25 cellular contexts compared by ENCODE assay signal in the genomic region with DNA sequence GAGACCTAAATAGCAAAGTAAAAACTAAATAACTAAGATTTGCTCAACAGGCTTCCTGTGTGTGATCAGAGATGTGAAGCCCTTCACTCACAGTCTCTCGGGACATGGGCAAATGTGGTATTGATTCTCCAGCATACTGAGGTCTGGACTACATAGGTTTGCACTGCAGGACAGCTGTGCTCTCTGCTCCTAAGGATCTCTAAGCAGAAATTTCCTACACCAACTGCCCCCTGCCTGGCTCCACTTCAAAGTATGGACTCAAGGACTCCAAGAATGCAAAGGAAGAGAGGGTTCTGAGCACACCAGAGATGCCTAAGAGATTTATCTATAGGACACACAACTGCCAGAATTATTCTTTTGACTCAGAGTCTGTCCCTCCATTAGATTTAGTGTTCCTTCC.
A peak's percentile ranks its signal among the peaks of the same experiment; 100 is the strongest.
DNase-seq lines count a peak whose midpoint lies in the region; ATAC-seq and TF ChIP-seq lines count a peak whose summit lies in the region.
"Had no signal": no experiment of that assay in that cellular context is flagged by ENCODE, and none has a peak within 500 bp of the region (broad histone marks: within the 10 kb centered on the region; RNA-seq: fewer than 3 reads in every experiment).

No MANE protein-coding gene starts in this region.

- H3K9me3 ChIP-seq in GM23248 (ENCODE audit: low read depth) (no peaks in the 10 kb centered on the region), SJCRH30 (replicated peaks) (no peaks in the 10 kb centered on the region)
- H3K9me3 ChIP-seq: Peyer's patch, suprapubic skin, upper lobe of right lung had no signal

- H3K27ac ChIP-seq in GM23248 (peak overlapping the region; percentile 86), SJCRH30 (no peak overlapping the region)
- H3K27ac ChIP-seq: cardiac muscle cell, Peyer's patch, suprapubic skin had no signal

- no peak overlapping the region for H3K4me3 ChIP-seq in GM23248
- H3K4me3 ChIP-seq in astrocyte of the spinal cord (ENCODE audit: low read depth, low read length): no peak overlapping the region
- no peak overlapping the region for H3K4me3 ChIP-seq in fibroblast of mammary gland (ENCODE audit: control insufficient read depth, low read depth, low read length)
- H3K4me3 ChIP-seq in SJCRH30: no peak overlapping the region
- H3K4me3 ChIP-seq: cardiac muscle cell, Peyer's patch, suprapubic skin, upper lobe of right lung had no signal

- no peaks in the 10 kb centered on the region for H4K20me1 ChIP-seq in GM23248 (ENCODE audit: insufficient read depth)

- no peak for ATAC-seq in HG03159 (IDR thresholded peaks at IDR 0.05; ENCODE audit: unreplicated experiment)
- ATAC-seq: activated T-cell treated with anti-CD3 and anti-CD28 coated beads, Interleukin-2, amount 50 U/mL, for 4 hours; effector memory CD8-positive, alpha-beta T cell; right cardiac atrium; stimulated activated naive B cell treated with anti-CD40 and anti-IgM and Interleukin-4, amounts not matched to agents 10 μg/mL and 1 μg/mL and 100 μg/mL, for 72 hours; upper lobe of right lung had no signal

- peak overlapping the region; percentile 61; the same call in 1 of the 2 replicates for H3K9ac ChIP-seq in GM23248

- peaks cover 44% of the 10 kb centered on the region for H3K4me1 ChIP-seq in GM23248 (ENCODE audit: insufficient read depth)
- no peaks in the 10 kb centered on the region for H3K4me1 ChIP-seq in SJCRH30
- H3K4me1 ChIP-seq: Peyer's patch had no signal

- 50% methylated on average over 1 of the region's 1 CpG for WGBS in GM23248 (ENCODE audit: low coverage in 1 of 2, low lambda C conversion rate in 2 of 2, missing lambda C conversion rate in 2 of 2), 2 experiments

- H3K4me2 ChIP-seq in GM23248 (ENCODE audit: unreplicated experiment): peak overlapping the region; percentile 64

- H2AFZ ChIP-seq in GM23248: no peak overlapping the region

- H3K36me3 ChIP-seq in GM23248 (ENCODE audit: low read depth) (no peaks in the 10 kb centered on the region), SJCRH30 (no peaks in the 10 kb centered on the region)
- H3K36me3 ChIP-seq: cardiac muscle cell, Peyer's patch, upper lobe of right lung had no signal

- H3F3A ChIP-seq in GM23248 (ENCODE audit: insufficient read depth): peaks cover 34% of the 10 kb centered on the region

- DNase-seq in GM23248 (peak; percentile 54), astrocyte of the spinal cord (ENCODE audit: low read depth, low spot score) (peak; percentile 46), fibroblast of mammary gland (ENCODE audit: low read depth) (peak; percentile 57), smooth muscle cell of the brain vasculature (ENCODE audit: low read depth, low spot score) (peak; percentile 59), SJCRH30 (no peak), NCI-H526 treated with DMSO at 0.1 percent for 48 hours (lab: John Stamatoyannopoulos, UW) (no peak)
- DNase-seq: activated CD4-positive, alpha-beta T cell treated with anti-CD3 and anti-CD28 coated beads, Interleukin-2, amount 10 ng/mL, durations not matched to agents 7 days and 5 days; activated T-cell treated with anti-CD3 and anti-CD28 coated beads, Interleukin-2, amount 50 U/mL, for 4 hours; CD4-positive, alpha-beta memory T cell; cortex of kidney; effector memory CD8-positive, alpha-beta T cell; head of caudate nucleus; NCI-H2081; NCI-H2227 treated with DMSO at 0.1 percent for 48 hours; NCI-H69; Peyer's patch; right cardiac atrium; SHP77 treated with DMSO at 0.1 percent for 48 hours; stimulated activated CD4-positive, alpha-beta T cell treated with anti-CD3 and anti-CD28 coated beads, Interleukin-15, amount 100 ng/mL, for 24 hours; stimulated activated naive B cell treated with anti-CD40 and anti-IgM and Interleukin-4, amounts not matched to agents 10 μg/mL and 1 μg/mL and 100 μg/mL, for 72 hours; T1000; upper lobe of right lung had no signal

- H3K27me3 ChIP-seq in GM23248 (replicated peaks; ENCODE audit: insufficient read depth) (no peaks in the 10 kb centered on the region), SJCRH30 (no peaks in the 10 kb centered on the region)
- H3K27me3 ChIP-seq: cardiac muscle cell, Peyer's patch, suprapubic skin, upper lobe of right lung had no signal

- no peaks in the 10 kb centered on the region for H3K79me2 ChIP-seq in GM23248 (ENCODE audit: insufficient read depth)

- TF ChIP-seq CTCF in astrocyte of the spinal cord (IDR thresholded peaks at IDR 0.05; ENCODE audit: low read depth, low read length) (no peak), fibroblast of mammary gland (conservative IDR thresholded peaks at IDR 0.05; ENCODE audit: control insufficient read depth, insufficient read depth, low read depth, low read length) (no peak)

- H3K9me2 ChIP-seq in GM23248 (ENCODE audit: insufficient read depth): no peaks in the 10 kb centered on the region

- in situ Hi-C loops in GM23248 (cut with MboI): no loop called here
- in situ Hi-C loops in astrocyte of the spinal cord (cut with HindIII; ENCODE audit: low sequenced_read_pairs): no loop called here

Comparison
In these comparisons a context has a peak if more than half of its experiments do, and no peak if none do; other contexts are left out.
1. DNase-seq: peak in GM23248 (single experiment), astrocyte of the spinal cord (single experiment), fibroblast of mammary gland (single experiment) and smooth muscle cell of the brain vasculature (single experiment); none in SJCRH30 (0 of 2) and NCI-H526 treated with DMSO at 0.1 percent for 48 hours (single experiment).